ENCODE assay signal across 11 cellular contexts in genomic region chr5:77518304-77518703, GRCh38. TPM values are rescaled to one million over a fixed set of nuclear protein-coding genes. Genes with fewer than 3 reads are reported as not detected.
DNase-seq lines count a peak whose midpoint lies in the region; ATAC-seq and TF ChIP-seq lines count a peak whose summit lies in the region.
"Had no signal": no experiment of that assay in that cellular context is flagged by ENCODE, and none has a peak within 500 bp of the region (broad histone marks: within the 10 kb centered on the region; RNA-seq: fewer than 3 reads in every experiment).

No MANE protein-coding gene starts in this region.

- POLR2A ChIA-PET in CD4-positive, alpha-beta memory T cell (lab: Charles Lee; ENCODE audit: partially characterized antibody) = no interaction called here

- no peaks in the 10 kb centered on the region for H3K4me1 ChIP-seq in heart left ventricle
- H3K4me1 ChIP-seq in CD4-positive, alpha-beta memory T cell (ENCODE audit: insufficient read depth, low read length) = no peaks in the 10 kb centered on the region

- H3K27ac ChIP-seq in heart left ventricle = no peak overlapping the region
- H3K27ac ChIP-seq in brain microvascular endothelial cell = no peak overlapping the region
- no peak overlapping the region for H3K27ac ChIP-seq in CD4-positive, alpha-beta memory T cell (ENCODE audit: low read depth, low read length)

- no peaks in the 10 kb centered on the region for H3K36me3 Mint-ChIP-seq in CD4-positive, alpha-beta memory T cell
- H3K36me3 Mint-ChIP-seq: T-cell had no signal

- peak in 8 of 12 donors; percentile 9 to 37 (median 13) for TF ChIP-seq CTCF in heart left ventricle (IDR thresholded peaks at IDR 0.05)
- TF ChIP-seq CTCF in brain microvascular endothelial cell (IDR thresholded peaks at IDR 0.05; ENCODE audit: low read depth, low read length, missing control alignments) = peak; percentile 9

- no peak overlapping the region for H3K4me3 Mint-ChIP-seq in CD4-positive, alpha-beta memory T cell
- H3K4me3 Mint-ChIP-seq: T-cell had no signal

- H3K27me3 Mint-ChIP-seq in CD4-positive, alpha-beta memory T cell = peaks cover 3 to 10% of the 10 kb centered on the region in 2 donors

- H3K27me3 ChIP-seq in heart left ventricle = peaks cover 0 to 17% (median 0%) of the 10 kb centered on the region in 9 donors
- H3K27me3 ChIP-seq in brain microvascular endothelial cell (replicated peaks) = peaks cover 2% of the 10 kb centered on the region
- H3K27me3 ChIP-seq in CD4-positive, alpha-beta memory T cell (ENCODE audit: insufficient read depth, low read length) = no peaks in the 10 kb centered on the region

- TF ChIP-seq POLR2A in heart left ventricle (IDR thresholded peaks at IDR 0.05) = no peak

- H3K4me1 Mint-ChIP-seq in CD4-positive, alpha-beta memory T cell = no peaks in the 10 kb centered on the region
- H3K4me1 Mint-ChIP-seq: T-cell had no signal

- H3K9me3 ChIP-seq in heart left ventricle = no peaks in the 10 kb centered on the region
- H3K9me3 ChIP-seq in CD4-positive, alpha-beta memory T cell (ENCODE audit: control insufficient read depth in 1 of 2, low read length in 2 of 2) = no peaks in the 10 kb centered on the region

- no peak overlapping the region for H3K27ac Mint-ChIP-seq in CD4-positive, alpha-beta memory T cell
- H3K27ac Mint-ChIP-seq: T-cell had no signal

- CTCF ChIA-PET in CD4-positive, alpha-beta memory T cell (lab: Charles Lee; ENCODE audit: partially characterized antibody) = interaction anchor here (1.5 to 2.0 kb wide), 2 partner anchors 26 to 782 kb away, joined by 6 to 7 read pairs; partner anchors contain the start of gene WDR41

- no peak for DNase-seq in heart left ventricle
- DNase-seq in left ventricle myocardium superior = no peak
- peak; percentile 28 for DNase-seq in NCI-H1694 (lab: John Stamatoyannopoulos, UW)
- DNase-seq in brain microvascular endothelial cell = no peak
- DNase-seq in stromal cell of bone marrow (ENCODE audit: low read depth) = peak; percentile 1
- DNase-seq in CD4-positive, alpha-beta memory T cell = no peak
- DNase-seq in hippocampal formation (lab: John Stamatoyannopoulos, UW) = no peak
- no peak for DNase-seq in central memory CD4-positive, alpha-beta T cell
- DNase-seq: DMS79 treated with DMSO at 0.1 percent for 48 hours; stimulated activated CD4-positive, alpha-beta T cell treated with anti-CD3 and anti-CD28 coated beads, Interleukin-2, amount 100 ng/mL, for 48 hours; T-cell had no signal

- WGBS in heart left ventricle, 4 donors = 70 to 80% (median 73%) methylated on average over 2 of the region's 2 CpGs

- H3K9me3 Mint-ChIP-seq in CD4-positive, alpha-beta memory T cell = no peaks in the 10 kb centered on the region
- H3K9me3 Mint-ChIP-seq: T-cell had no signal

- in situ Hi-C loops in brain microvascular endothelial cell (cut with HindIII; ENCODE audit: low pct_ligation_motif_present, low sequenced_read_pairs) = no loop called here

- no peak for ATAC-seq in heart left ventricle
- ATAC-seq in left ventricle myocardium superior = no peak
- ATAC-seq: T-cell had no signal

- H3K36me3 ChIP-seq in heart left ventricle (no peaks in the 10 kb centered on the region), brain microvascular endothelial cell (replicated peaks) (no peaks in the 10 kb centered on the region)
- no peaks in the 10 kb centered on the region for H3K36me3 ChIP-seq in CD4-positive, alpha-beta memory T cell (ENCODE audit: insufficient read depth, low read length)

- H3K4me3 ChIP-seq in heart left ventricle (no peak overlapping the region), brain microvascular endothelial cell (ENCODE audit: low read depth, low read length) (no peak overlapping the region)
- no peak overlapping the region for H3K4me3 ChIP-seq in CD4-positive, alpha-beta memory T cell (ENCODE audit: low read length in 2 of 2)

- intact Hi-C loops in heart left ventricle (cut with DNase I) (no loop called here), left ventricle myocardium superior (cut with micrococcal nuclease) (no loop called here)
- intact Hi-C loops in CD4-positive, alpha-beta memory T cell (cut with micrococcal nuclease) = no loop called here

RNA-seq across cellular contexts. Expression of gene WDR41, which starts 26.2 kb away (rescaled TPM):
- total RNA-seq in heart left ventricle (10 to 100 TPM; 22.2 to 50.9 (median 35.0) TPM), left ventricle myocardium superior (27.3 TPM)
- 10 to 100 TPM in 1 of 2 donors, 1 to 10 TPM in 1; 7.9 to 35.1 TPM for polyA plus RNA-seq in heart left ventricle
- 10 to 100 TPM; 11.0 to 14.0 TPM for total RNA-seq in CD4-positive, alpha-beta memory T cell
- 10 to 100 TPM in 1 of 2 donors, 1 to 10 TPM in 1; 5.3 to 10.2 TPM for polyA plus RNA-seq in CD4-positive, alpha-beta memory T cell

Comparison
In these comparisons a context has a peak if more than half of its experiments do, and no peak if none do; other contexts are left out.
1. DNase-seq: peak in NCI-H1694 (single experiment) and stromal cell of bone marrow (single experiment); none in heart left ventricle (0 of 5), left ventricle myocardium superior (single experiment), brain microvascular endothelial cell (single experiment), CD4-positive, alpha-beta memory T cell (0 of 5), hippocampal formation (0 of 2) and central memory CD4-positive, alpha-beta T cell (single experiment).